12 cellular contexts compared by ENCODE assay signal in the genomic region with DNA sequence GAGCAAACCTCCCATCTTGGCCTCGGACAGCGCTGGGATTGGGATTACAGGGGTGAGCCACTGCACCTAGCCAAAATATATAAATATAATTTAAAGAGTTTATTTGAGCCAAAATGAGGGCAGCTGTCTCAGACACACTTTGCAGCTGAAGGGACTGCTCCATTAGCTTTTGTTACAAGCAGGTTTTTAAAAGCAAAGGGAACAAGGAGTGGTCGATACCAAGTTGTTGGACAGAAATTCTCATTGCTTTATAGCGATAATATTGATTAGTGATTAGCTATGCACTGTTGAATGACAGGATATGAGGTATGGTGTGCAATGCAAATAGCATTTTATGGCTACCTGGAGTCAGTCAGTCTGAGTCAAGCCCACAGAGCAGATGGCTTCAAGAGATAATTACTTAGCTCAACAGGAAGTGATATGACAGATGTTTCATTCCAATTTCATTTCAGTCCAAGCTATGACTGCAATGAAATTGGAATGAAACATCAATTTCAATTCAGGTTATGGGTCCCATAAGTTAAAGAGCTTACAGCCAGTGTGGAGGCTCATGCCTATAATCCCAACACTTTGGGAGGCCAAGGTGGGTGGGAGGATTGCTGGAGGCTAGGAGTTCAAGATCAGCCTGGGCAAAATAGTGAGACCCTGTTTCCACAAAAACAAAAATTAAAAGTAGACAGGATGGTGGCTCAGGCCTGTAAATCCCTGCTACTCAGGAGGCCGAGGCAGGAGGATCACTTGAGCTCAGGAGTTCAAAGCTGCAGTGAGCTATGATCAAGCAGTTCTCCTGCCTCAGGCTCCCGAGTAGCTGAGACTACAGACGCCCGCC. TPM values are rescaled to one million over a fixed set of nuclear protein-coding genes. Genes with fewer than 3 reads are reported as not detected.
DNase-seq lines count a peak whose midpoint lies in the region; ATAC-seq and TF ChIP-seq lines count a peak whose summit lies in the region.
"Had no signal": no experiment of that assay in that cellular context is flagged by ENCODE, and none has a peak within 500 bp of the region (broad histone marks: within the 10 kb centered on the region; RNA-seq: fewer than 3 reads in every experiment).

No MANE protein-coding gene starts in this region.

- no peaks in the 10 kb centered on the region for H3K27me3 ChIP-seq in esophagus muscularis mucosa
- H3K27me3 ChIP-seq: gastrocnemius medialis had no signal

- intact Hi-C loops in activated CD4-positive, alpha-beta T cell treated with anti-CD3 and anti-CD28 coated beads, Interleukin-2, amount 10 ng/mL, durations not matched to agents 24 days and 14 days (cut with micrococcal nuclease) = no loop called here
- intact Hi-C loops in activated CD4-positive, alpha-beta memory T cell treated with anti-CD3 and anti-CD28 coated beads for 36 hours (cut with micrococcal nuclease) = no loop called here
- intact Hi-C loops in posterior vena cava (cut with DNase I) (no loop called here), esophagus muscularis mucosa (cut with DNase I) (no loop called here)

- no peak for TF ChIP-seq POLR2A in esophagus muscularis mucosa (IDR thresholded peaks at IDR 0.05; ENCODE audit: low read depth)

- TF ChIP-seq EP300 in esophagus muscularis mucosa (IDR thresholded peaks at IDR 0.05) = no peak

- no peak overlapping the region for H3K27ac ChIP-seq in esophagus muscularis mucosa (replicated peaks in 1 of 4)
- H3K27ac ChIP-seq: gastrocnemius medialis had no signal

- no peaks in the 10 kb centered on the region for H3K9me3 ChIP-seq in esophagus muscularis mucosa
- H3K9me3 ChIP-seq: gastrocnemius medialis had no signal

- POLR2A ChIA-PET in activated CD4-positive, alpha-beta T cell treated with anti-CD3 and anti-CD28 coated beads, Interleukin-2, amount 10 ng/mL, durations not matched to agents 7 days and 5 days (lab: Charles Lee) = no interaction called here
- POLR2A ChIA-PET in activated CD4-positive, alpha-beta memory T cell treated with anti-CD3 and anti-CD28 coated beads for 36 hours (lab: Charles Lee) = interaction anchor here (1.0 to 1.1 kb wide), 2 partner anchors 13 to 24 kb away, joined by 3 read pairs; no protein-coding TSS in a partner anchor

- H3K27me3 Mint-ChIP-seq in activated CD4-positive, alpha-beta T cell treated with anti-CD3 and anti-CD28 coated beads, Interleukin-2, amount 10 ng/mL, durations not matched to agents 24 days and 14 days = no peaks in the 10 kb centered on the region
- no peaks in the 10 kb centered on the region for H3K27me3 Mint-ChIP-seq in activated CD4-positive, alpha-beta T cell treated with anti-CD3 and anti-CD28 coated beads, Interleukin-2, amount 10 ng/mL, durations not matched to agents 7 days and 5 days
- no peaks in the 10 kb centered on the region for H3K27me3 Mint-ChIP-seq in activated CD4-positive, alpha-beta memory T cell treated with anti-CD3 and anti-CD28 coated beads for 36 hours
- H3K27me3 Mint-ChIP-seq: B cell, type B pancreatic cell had no signal

- CTCF ChIA-PET in activated CD4-positive, alpha-beta T cell treated with anti-CD3 and anti-CD28 coated beads, Interleukin-2, amount 10 ng/mL, durations not matched to agents 7 days and 5 days (lab: Charles Lee) = interaction anchor here (0.6 kb wide), 1 partner anchor 18 kb away, joined by 3 read pairs; no protein-coding TSS in a partner anchor
- CTCF ChIA-PET in activated CD4-positive, alpha-beta memory T cell treated with anti-CD3 and anti-CD28 coated beads for 36 hours (lab: Charles Lee) = interaction anchor here (1.6 kb wide), 1 partner anchor 21 kb away, joined by 3 read pairs; no protein-coding TSS in a partner anchor

- peaks cover 11 to 16% (median 14%) of the 10 kb centered on the region in 4 donors for H3K4me1 ChIP-seq in esophagus muscularis mucosa

- H3K4me3 ChIP-seq in esophagus muscularis mucosa = no peak overlapping the region
- H3K4me3 ChIP-seq: gastrocnemius medialis had no signal

- peaks cover 54% of the 10 kb centered on the region for H3K36me3 Mint-ChIP-seq in activated CD4-positive, alpha-beta T cell treated with anti-CD3 and anti-CD28 coated beads, Interleukin-2, amount 10 ng/mL, durations not matched to agents 24 days and 14 days (ENCODE audit: low read depth)
- peaks cover 37% of the 10 kb centered on the region for H3K36me3 Mint-ChIP-seq in activated CD4-positive, alpha-beta T cell treated with anti-CD3 and anti-CD28 coated beads, Interleukin-2, amount 10 ng/mL, durations not matched to agents 7 days and 5 days (ENCODE audit: low read depth)
- H3K36me3 Mint-ChIP-seq in activated CD4-positive, alpha-beta memory T cell treated with anti-CD3 and anti-CD28 coated beads for 36 hours = peaks cover 52% of the 10 kb centered on the region

- no peaks in the 10 kb centered on the region for H3K9me3 Mint-ChIP-seq in activated CD4-positive, alpha-beta T cell treated with anti-CD3 and anti-CD28 coated beads, Interleukin-2, amount 10 ng/mL, durations not matched to agents 24 days and 14 days
- no peaks in the 10 kb centered on the region for H3K9me3 Mint-ChIP-seq in activated CD4-positive, alpha-beta T cell treated with anti-CD3 and anti-CD28 coated beads, Interleukin-2, amount 10 ng/mL, durations not matched to agents 7 days and 5 days
- H3K9me3 Mint-ChIP-seq in activated CD4-positive, alpha-beta memory T cell treated with anti-CD3 and anti-CD28 coated beads for 36 hours = no peaks in the 10 kb centered on the region
- H3K9me3 Mint-ChIP-seq: type B pancreatic cell had no signal

- no peak for ATAC-seq in HG03280 (IDR thresholded peaks at IDR 0.05; ENCODE audit: unreplicated experiment)
- ATAC-seq in GM19035 (IDR thresholded peaks at IDR 0.05; ENCODE audit: unreplicated experiment) = no peak
- ATAC-seq: gastrocnemius medialis had no signal

- no peak overlapping the region for H3K4me3 Mint-ChIP-seq in activated CD4-positive, alpha-beta T cell treated with anti-CD3 and anti-CD28 coated beads, Interleukin-2, amount 10 ng/mL, durations not matched to agents 24 days and 14 days
- H3K4me3 Mint-ChIP-seq in activated CD4-positive, alpha-beta T cell treated with anti-CD3 and anti-CD28 coated beads, Interleukin-2, amount 10 ng/mL, durations not matched to agents 7 days and 5 days = no peak overlapping the region
- no peak overlapping the region for H3K4me3 Mint-ChIP-seq in activated CD4-positive, alpha-beta memory T cell treated with anti-CD3 and anti-CD28 coated beads for 36 hours
- H3K4me3 Mint-ChIP-seq: B cell, type B pancreatic cell had no signal

- no peak for TF ChIP-seq CTCF in esophagus muscularis mucosa (IDR thresholded peaks at IDR 0.05)

- DNase-seq in activated CD4-positive, alpha-beta T cell treated with anti-CD3 and anti-CD28 coated beads, Interleukin-2, amount 10 ng/mL, durations not matched to agents 24 days and 14 days = no peak
- DNase-seq in activated CD4-positive, alpha-beta T cell treated with anti-CD3 and anti-CD28 coated beads, Interleukin-2, amount 10 ng/mL, durations not matched to agents 7 days and 5 days = no peak
- DNase-seq in NCI-H146 (lab: John Stamatoyannopoulos, UW) (peak; percentile 92), posterior vena cava (ENCODE audit: low spot score) (peak; percentile 64), esophagus muscularis mucosa (ENCODE audit: extremely low spot score) (no peak)
- DNase-seq in activated CD4-positive, alpha-beta memory T cell treated with anti-CD3 and anti-CD28 coated beads for 36 hours = peak; percentile 26
- DNase-seq: gastrocnemius medialis; stimulated activated CD4-positive, alpha-beta T cell treated with anti-CD3 and anti-CD28 coated beads, Interleukin-4, amount 100 ng/mL, for 1 hour had no signal

- peaks cover 22 to 92% (median 75%) of the 10 kb centered on the region in 4 donors for H3K36me3 ChIP-seq in esophagus muscularis mucosa

- H3K27ac Mint-ChIP-seq in activated CD4-positive, alpha-beta T cell treated with anti-CD3 and anti-CD28 coated beads, Interleukin-2, amount 10 ng/mL, durations not matched to agents 24 days and 14 days = peak overlapping the region; percentile 72
- H3K27ac Mint-ChIP-seq in activated CD4-positive, alpha-beta T cell treated with anti-CD3 and anti-CD28 coated beads, Interleukin-2, amount 10 ng/mL, durations not matched to agents 7 days and 5 days = no peak overlapping the region
- H3K27ac Mint-ChIP-seq in activated CD4-positive, alpha-beta memory T cell treated with anti-CD3 and anti-CD28 coated beads for 36 hours = peak overlapping the region; percentile 33
- H3K27ac Mint-ChIP-seq: B cell, type B pancreatic cell had no signal

- 63% methylated on average over 8 of the region's 8 CpGs for WGBS in esophagus muscularis mucosa

- peaks cover 11% of the 10 kb centered on the region for H3K4me1 Mint-ChIP-seq in activated CD4-positive, alpha-beta T cell treated with anti-CD3 and anti-CD28 coated beads, Interleukin-2, amount 10 ng/mL, durations not matched to agents 24 days and 14 days
- H3K4me1 Mint-ChIP-seq in activated CD4-positive, alpha-beta T cell treated with anti-CD3 and anti-CD28 coated beads, Interleukin-2, amount 10 ng/mL, durations not matched to agents 7 days and 5 days = peaks cover 12% of the 10 kb centered on the region
- H3K4me1 Mint-ChIP-seq in activated CD4-positive, alpha-beta memory T cell treated with anti-CD3 and anti-CD28 coated beads for 36 hours (ENCODE audit: low read depth) = peaks cover 9% of the 10 kb centered on the region
- H3K4me1 Mint-ChIP-seq: B cell had no signal

RNA-seq across cellular contexts. Expression of a gene that starts 23.1 kb away (rescaled TPM):
- 20.9 and 21.1 TPM in 2 replicates for total RNA-seq in activated CD4-positive, alpha-beta T cell treated with anti-CD3 and anti-CD28 coated beads, Interleukin-2, amount 10 ng/mL, durations not matched to agents 24 days and 14 days
- total RNA-seq in activated CD4-positive, alpha-beta T cell treated with anti-CD3 and anti-CD28 coated beads, Interleukin-2, amount 10 ng/mL, durations not matched to agents 7 days and 5 days = 10 to 100 TPM; 15.4 to 16.4 TPM
- total RNA-seq in activated CD4-positive, alpha-beta memory T cell treated with anti-CD3 and anti-CD28 coated beads for 36 hours = 10 to 100 TPM; 15.0 to 16.4 TPM
- total RNA-seq in posterior vena cava (10 to 100 TPM in 1 of 2 donors, 1 to 10 TPM in 1; 9.4 to 11.5 TPM), esophagus muscularis mucosa (10 to 100 TPM; 10.7 to 14.2 (median 13.0) TPM)

RNA-seq across cellular contexts. Expression of a gene that starts 24.4 kb away (rescaled TPM):
- total RNA-seq in activated CD4-positive, alpha-beta T cell treated with anti-CD3 and anti-CD28 coated beads, Interleukin-2, amount 10 ng/mL, durations not matched to agents 24 days and 14 days = 68.6 and 72.8 TPM in 2 replicates
- 10 to 100 TPM; 34.2 to 37.8 TPM for total RNA-seq in activated CD4-positive, alpha-beta T cell treated with anti-CD3 and anti-CD28 coated beads, Interleukin-2, amount 10 ng/mL, durations not matched to agents 7 days and 5 days
- 10 to 100 TPM; 55.7 to 58.3 TPM for total RNA-seq in activated CD4-positive, alpha-beta memory T cell treated with anti-CD3 and anti-CD28 coated beads for 36 hours
- total RNA-seq in posterior vena cava = 100 to 1,000 TPM; 175 to 223 TPM
- total RNA-seq in esophagus muscularis mucosa = 100 to 1,000 TPM; 198 to 293 (median 264) TPM

Comparison
In these comparisons a context has a peak if more than half of its experiments do, and no peak if none do; other contexts are left out.
1. DNase-seq: peak in NCI-H146 (single experiment), activated CD4-positive, alpha-beta memory T cell treated with anti-CD3 and anti-CD28 coated beads for 36 hours (single experiment) and posterior vena cava (single experiment); none in activated CD4-positive, alpha-beta T cell treated with anti-CD3 and anti-CD28 coated beads, Interleukin-2, amount 10 ng/mL, durations not matched to agents 24 days and 14 days (single experiment), activated CD4-positive, alpha-beta T cell treated with anti-CD3 and anti-CD28 coated beads, Interleukin-2, amount 10 ng/mL, durations not matched to agents 7 days and 5 days (single experiment) and esophagus muscularis mucosa (single experiment).